8 cellular contexts compared by ENCODE assay signal in the genomic region with DNA sequence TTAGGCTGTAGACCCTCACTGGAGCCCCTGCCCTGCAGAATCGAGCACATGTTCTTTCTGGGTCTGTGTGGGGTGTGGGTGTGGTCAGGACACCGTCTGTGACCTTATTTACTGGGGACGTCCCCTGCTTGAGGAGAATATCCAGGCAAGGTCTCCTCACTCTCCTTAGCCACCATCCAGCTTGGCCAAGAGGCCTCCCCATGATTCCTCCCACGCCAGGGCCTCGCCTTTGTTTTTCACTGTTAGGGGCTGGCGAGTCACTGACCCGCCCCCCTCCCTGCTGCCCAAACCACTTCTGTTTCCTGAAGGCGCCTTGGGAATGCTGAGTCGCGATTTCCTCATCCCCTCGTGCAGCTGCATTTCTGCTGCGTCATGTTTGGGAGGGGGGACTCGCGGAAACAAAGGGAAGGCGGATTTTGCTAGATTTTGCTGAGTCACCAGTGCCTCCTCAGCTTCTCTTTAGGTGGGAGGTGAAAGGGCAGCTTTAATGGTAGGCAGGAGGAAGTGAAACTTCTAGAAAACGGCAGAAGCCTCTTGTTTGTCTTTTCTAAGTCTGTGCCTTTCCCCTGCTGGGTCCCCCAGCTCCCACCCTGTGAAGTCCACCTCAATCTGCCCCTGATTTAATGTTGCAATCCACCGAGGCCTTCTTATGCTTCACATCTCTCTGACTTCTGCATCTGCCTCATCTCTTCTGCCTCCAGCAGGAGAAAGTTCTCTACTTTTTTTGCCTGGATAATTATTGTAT. TPM values are rescaled to one million over a fixed set of nuclear protein-coding genes. Genes with fewer than 3 reads are reported as not detected.
A peak's percentile ranks its signal among the peaks of the same experiment; 100 is the strongest.
DNase-seq lines count a peak whose midpoint lies in the region; ATAC-seq, FAIRE-seq and TF ChIP-seq lines count a peak whose summit lies in the region.

No MANE protein-coding gene starts in this region.

- no peaks in the 10 kb centered on the region for H3K9me2 ChIP-seq in hepatocyte (replicated peaks; ENCODE audit: insufficient read depth)

- H3K4me2 ChIP-seq in GM12878 (ENCODE audit: control insufficient read depth, insufficient read depth): peak overlapping the region; percentile 81
- peak overlapping the region; percentile 59 for H3K4me2 ChIP-seq in hepatocyte

- WGBS in GM12878 (ENCODE audit: insufficient coverage, insufficient replicate concordance, low lambda C conversion rate, missing lambda C conversion rate): 3% methylated on average over 16 of the region's 17 CpGs
- WGBS in hepatocyte (ENCODE audit: low lambda C conversion rate, missing lambda C conversion rate): 15% methylated on average over 17 of the region's 17 CpGs
- 11% methylated on average over 17 of the region's 17 CpGs for WGBS in prostate gland

- SMC1A ChIA-PET in GM12878 (lab: Charles Lee; ENCODE audit: uncharacterized antibody, unreplicated experiment): interaction anchor here (0.7 to 3.0 kb wide), 9 partner anchors 9 to 271 kb away, joined by 3 to 22 read pairs (median 4); a partner anchor contains a TSS

- in situ Hi-C loops in Caki2 (cut with HindIII; ENCODE audit: low pct_unique_long_range_greater_than_20kb, low sequenced_read_pairs): no loop called here
- in situ Hi-C loops in GM12878 (cut with MboI): loop anchor here (25.0 kb wide), 1 partner anchor 1835 kb away; a partner anchor contains a TSS

- H4K20me1 ChIP-seq in GM12878 (ENCODE audit: control insufficient read depth, insufficient read depth) (no peaks in the 10 kb centered on the region), hepatocyte (ENCODE audit: insufficient read depth, poor library complexity, severe bottlenecking) (no peaks in the 10 kb centered on the region)

- no peak for TF ChIP-seq CTCF in GM12878 (IDR thresholded peaks at IDR 0.05 in 2 of 3, conservative IDR thresholded peaks at IDR 0.05 in 1 of 3; ENCODE audit: control insufficient read depth in 2 of 3, extremely low read depth in 1 of 3, insufficient read depth in 1 of 3, low read depth in 3 of 3, low read length in 3 of 3)
- TF ChIP-seq CTCF in hepatocyte (IDR thresholded peaks at IDR 0.05; ENCODE audit: poor library complexity): no peak
- no peak for TF ChIP-seq CTCF in prostate gland (IDR thresholded peaks at IDR 0.05)

- H3K4me1 ChIP-seq in GM12878 (ENCODE audit: control insufficient read depth, insufficient read depth, low read length) (peaks cover 37% of the 10 kb centered on the region), hepatocyte (ENCODE audit: insufficient read depth) (peaks cover 52% of the 10 kb centered on the region), prostate gland (replicated peaks) (no peaks in the 10 kb centered on the region)

- TF ChIP-seq EP300 in GM12878 (IDR thresholded peaks at IDR 0.05; ENCODE audit: borderline replicate concordance in 1 of 2, control insufficient read depth in 1 of 2, low read depth in 2 of 2, low read length in 2 of 2): peak; percentile 85 to 88

- H3K4me3 ChIP-seq in GM12878 (no peak overlapping the region; the same call in 1 of the 2 replicates), hepatocyte (no peak overlapping the region), prostate gland (no peak overlapping the region)

- H3K27me3 ChIP-seq in GM12878 (replicated peaks in 1 of 2; ENCODE audit: control insufficient read depth in 2 of 2, insufficient read depth in 2 of 2, low read length in 1 of 2): no peaks in the 10 kb centered on the region
- H3K27me3 ChIP-seq in hepatocyte: no peaks in the 10 kb centered on the region
- H3K27me3 ChIP-seq in prostate gland (replicated peaks; ENCODE audit: insufficient read depth): no peaks in the 10 kb centered on the region

- TF ChIP-seq POLR2A in GM12878 (IDR thresholded peaks at IDR 0.05; ENCODE audit: low read depth, low read length) (no peak), prostate gland (IDR thresholded peaks at IDR 0.05) (no peak)

- FAIRE-seq in RCC 7860 (lab: Jason Lieb, UNC): peak; percentile 84
- peak; percentile 87 for FAIRE-seq in GM12878 (lab: Jason Lieb, UNC)

- peak overlapping the region; percentile 81 for H3K27ac ChIP-seq in GM12878 (ENCODE audit: control insufficient read depth, insufficient read depth)
- H3K27ac ChIP-seq in hepatocyte: peak overlapping the region; percentile 85
- peak overlapping the region; percentile 28 to 49 for H3K27ac ChIP-seq in prostate gland

- no TSS peak for BruUV-seq in GM12878 (replicated peaks; lab: Mats Ljungman, UMichigan)

- no peaks in the 10 kb centered on the region for H3K36me3 ChIP-seq in GM12878 (ENCODE audit: control insufficient read depth in 2 of 2, insufficient read depth in 2 of 2, low read length in 1 of 2)
- H3K36me3 ChIP-seq in hepatocyte (replicated peaks; ENCODE audit: insufficient read depth, low read depth): no peaks in the 10 kb centered on the region
- H3K36me3 ChIP-seq in prostate gland: no peaks in the 10 kb centered on the region

- RAD21 ChIA-PET in GM12878 (lab: Charles Lee; ENCODE audit: unreplicated experiment): interaction anchor here (0.7 to 2.8 kb wide), 8 partner anchors 9 to 34 kb away, joined by 3 to 23 read pairs (median 5); no protein-coding TSS in a partner anchor

- H3K9ac ChIP-seq in GM12878 (ENCODE audit: control insufficient read depth, insufficient read depth, low read length): peak overlapping the region; percentile 48

- intact Hi-C loops in GM12878 (cut with micrococcal nuclease; ENCODE audit: unreplicated experiment): loop anchor here (2.0 kb wide), 1 partner anchor 34 kb away; no protein-coding TSS in a partner anchor
- intact Hi-C loops in prostate gland (cut with DNase I): no loop called here

- ATAC-seq in GM19438 (IDR thresholded peaks at IDR 0.05; ENCODE audit: low read depth, unreplicated experiment): peak; percentile 66
- peak; percentile 74 for ATAC-seq in GM12878

- 0 out of 2 replicates have a peak, but pooled peaks have one; percentile 0 for TF ChIP-seq RAD21 in GM12878 (IDR thresholded peaks at IDR 0.05; ENCODE audit: insufficient read depth, low read depth, low read length)

- H3K9me3 ChIP-seq in GM12878 (replicated peaks; ENCODE audit: control insufficient read depth, insufficient read depth, low read length) (no peaks in the 10 kb centered on the region), hepatocyte (ENCODE audit: low read depth) (no peaks in the 10 kb centered on the region), prostate gland (no peaks in the 10 kb centered on the region)

- H3K79me2 ChIP-seq in GM12878 (ENCODE audit: control insufficient read depth, insufficient read depth, low read length): peaks cover 2% of the 10 kb centered on the region
- peaks cover 8% of the 10 kb centered on the region for H3K79me2 ChIP-seq in hepatocyte

- POLR2A ChIA-PET in GM12878 (lab: Charles Lee): interaction anchor here (0.6 to 3.2 kb wide), 11 partner anchors 8 to 75 kb away, joined by 3 to 20 read pairs (median 4); a partner anchor contains a TSS

- H2AFZ ChIP-seq in GM12878 (ENCODE audit: control insufficient read depth, low read depth, low read length) (peak overlapping the region; percentile 50), hepatocyte (no peak overlapping the region)

- DNase-seq in Caki2 (ENCODE audit: low read depth): peak; percentile 100
- peak; percentile 95 for DNase-seq in HS-5 (ENCODE audit: low read depth)
- peak; percentile 95 for DNase-seq in RCC 7860 (ENCODE audit: low spot score)
- peak; percentile 87 for DNase-seq in GM12878 (ENCODE audit: low read depth, low spot score)
- peak; percentile 96 for DNase-seq in hepatocyte (ENCODE audit: low spot score)
- DNase-seq in prostate gland (ENCODE audit: low spot score): peak; percentile 91
- no peak for DNase-seq in NCI-H1694 (lab: John Stamatoyannopoulos, UW)

- CTCF ChIA-PET in GM12878 (lab: Yijun Ruan, JAX): interaction anchor here (0.7 to 2.5 kb wide), 5 partner anchors 17 to 34 kb away, joined by 3 to 29 read pairs (median 4); no protein-coding TSS in a partner anchor

RNA-seq across cellular contexts. Expression of a gene that starts 4.0 kb away (rescaled TPM):
- 118 and 167 TPM in 2 replicates for total RNA-seq in Caki2 (2014; rRNA removed; shearing (Covaris generic); ENCODE audit: low replicate concordance)
- 7.3 and 7.5 TPM in 2 replicates for total RNA-seq in GM12878 (2013; cell fraction: nucleolus; rRNA removed)
- total RNA-seq in GM12878 (2014; rRNA removed) (17.5 and 24.1 TPM in 2 replicates), GM12878 (2014; rRNA removed; fragmentation: Illumina TruSeq; extraction: Trizol) (9.9 and 12.5 TPM in 2 replicates), GM12878 (2021) (20.2 and 21.9 TPM in 2 replicates), hepatocyte (34.8 and 43.8 TPM in 2 replicates), prostate gland (10 to 100 TPM in 1 of 2 donors, 1 to 10 TPM in 1; 3.5 to 31.5 TPM)
- polyA plus RNA-seq in GM12878 (2011; ENCODE audit: low read depth): 9.7 TPM
- polyA plus RNA-seq in GM12878 (2011; rRNA removed) (15.8 and 36.7 TPM in 2 replicates), GM12878 (2014; fragmentation: Illumina TruSeq; extraction: Trizol) (9.9 and 18.3 TPM in 2 replicates), GM12878 (2014; fragmentation: Nextera tagmentation; extraction: Ambion mirVana) (1 to 10 TPM; 1.5 to 2.4 TPM), GM12878 (2014; rRNA removed) (22.9 and 30.6 TPM in 2 replicates), GM12878 (2016; fragmentation: Nextera tagmentation; extraction: Ambion mirVana) (10 to 100 TPM; 16.9 to 19.3 TPM), hepatocyte (51.0 and 58.6 TPM in 2 replicates)
- 55.4 and 56.2 TPM in 2 replicates for polyA plus RNA-seq in GM12878 (2011; cell fraction: cytosol; rRNA removed)
- 31.5 and 37.5 TPM in 2 replicates for polyA plus RNA-seq in GM12878 (2011; cell fraction: nucleus; rRNA removed)
- 9.3 and 19.2 TPM in 2 replicates for polyA plus RNA-seq in GM12878 (2012)
- 13.0 and 30.4 TPM in 2 replicates for polyA minus RNA-seq in GM12878 (2011; rRNA and poly(A)+ RNA removed)
- 10.2 and 10.8 TPM in 2 replicates for polyA minus RNA-seq in GM12878 (2011; cell fraction: cytosol; rRNA and poly(A)+ RNA removed)
- polyA minus RNA-seq in GM12878 (2011; cell fraction: nucleus; rRNA and poly(A)+ RNA removed): 7.7 and 15.9 TPM in 2 replicates

RNA-seq across cellular contexts. Expression of a gene that starts 23.0 kb away (rescaled TPM):
- total RNA-seq in Caki2 (2014; rRNA removed; shearing (Covaris generic); ENCODE audit: low replicate concordance): 134 and 177 TPM in 2 replicates
- total RNA-seq in GM12878 (2013; cell fraction: nucleolus; rRNA removed): 242 and 271 TPM in 2 replicates
- total RNA-seq in GM12878 (2014; rRNA removed) (251 and 253 TPM in 2 replicates), GM12878 (2014; rRNA removed; fragmentation: Illumina TruSeq; extraction: Trizol) (84.6 and 100 TPM in 2 replicates), GM12878 (2021) (277 and 301 TPM in 2 replicates), hepatocyte (16.0 and 36.1 TPM in 2 replicates), prostate gland (10 to 100 TPM; 42.2 to 51.8 TPM)
- polyA plus RNA-seq in GM12878 (2011; ENCODE audit: low read depth): 32.5 TPM
- polyA plus RNA-seq in GM12878 (2011; rRNA removed) (97.8 and 186 TPM in 2 replicates), GM12878 (2014; fragmentation: Illumina TruSeq; extraction: Trizol) (35.9 and 98.0 TPM in 2 replicates), GM12878 (2014; fragmentation: Nextera tagmentation; extraction: Ambion mirVana) (10 to 100 TPM; 14.1 to 22.1 TPM), GM12878 (2014; rRNA removed) (142 and 197 TPM in 2 replicates), GM12878 (2016; fragmentation: Nextera tagmentation; extraction: Ambion mirVana) (100 to 1,000 TPM; 348 to 360 TPM), hepatocyte (21.7 and 24.4 TPM in 2 replicates)
- polyA plus RNA-seq in GM12878 (2011; cell fraction: cytosol; rRNA removed): 163 and 222 TPM in 2 replicates
- 384 and 412 TPM in 2 replicates for polyA plus RNA-seq in GM12878 (2011; cell fraction: nucleus; rRNA removed)
- 85.2 and 127 TPM in 2 replicates for polyA plus RNA-seq in GM12878 (2012)
- polyA minus RNA-seq in GM12878 (2011; rRNA and poly(A)+ RNA removed): 280 and 293 TPM in 2 replicates
- polyA minus RNA-seq in GM12878 (2011; cell fraction: cytosol; rRNA and poly(A)+ RNA removed): 86.7 and 136 TPM in 2 replicates
- polyA minus RNA-seq in GM12878 (2011; cell fraction: nucleus; rRNA and poly(A)+ RNA removed): 114 and 175 TPM in 2 replicates
